Comparison of ENCODE assay signal across 12 cellular contexts in the genomic region with DNA sequence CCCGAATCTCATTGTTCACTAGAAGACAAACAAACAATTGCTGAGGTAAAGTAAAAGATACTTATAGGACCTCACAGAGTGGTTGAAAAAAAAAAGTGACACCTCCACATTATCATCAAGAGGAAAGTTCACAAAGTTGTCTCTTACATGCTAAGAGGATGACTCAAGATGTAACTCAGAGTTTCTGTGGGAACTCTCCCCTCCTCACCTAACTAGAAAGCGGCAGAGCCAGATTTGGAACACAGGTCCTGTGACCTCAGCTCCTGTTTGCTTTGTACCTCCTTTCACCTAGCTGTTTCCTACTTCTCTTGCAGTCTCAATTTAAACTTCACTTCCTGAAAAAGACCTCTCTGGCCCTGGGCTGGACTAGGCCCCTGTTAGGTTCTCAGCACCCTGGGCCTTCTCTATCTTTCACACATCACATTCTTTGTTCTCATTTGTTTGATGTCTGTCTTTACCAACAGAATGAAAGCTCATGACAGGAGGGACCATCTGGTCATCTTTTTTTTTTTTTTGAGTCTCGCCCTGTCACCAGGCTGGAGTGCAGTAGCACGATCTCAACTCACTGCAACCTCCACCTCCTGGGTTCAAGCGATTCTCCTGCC.
DNase-seq lines count a peak whose midpoint lies in the region; ATAC-seq and TF ChIP-seq lines count a peak whose summit lies in the region.
"Had no signal": no experiment of that assay in that cellular context is flagged by ENCODE, and none has a peak within 500 bp of the region (broad histone marks: within the 10 kb centered on the region; RNA-seq: fewer than 3 reads in every experiment).

No MANE protein-coding gene starts in this region.

- H3K9me2 ChIP-seq in hepatocyte (replicated peaks; ENCODE audit: insufficient read depth), result no peaks in the 10 kb centered on the region
- H3K9me2 ChIP-seq: SK-N-SH had no signal

- H3K27ac ChIP-seq in hepatocyte (peak overlapping the region; percentile 49), brain microvascular endothelial cell (no peak overlapping the region)

- H3K36me3 Mint-ChIP-seq in naive thymus-derived CD8-positive, alpha-beta T cell, result no peaks in the 10 kb centered on the region
- H3K36me3 Mint-ChIP-seq: CD4-positive, CD25-positive, alpha-beta regulatory T cell had no signal

- peaks cover 25% of the 10 kb centered on the region for H3K4me1 ChIP-seq in hepatocyte (ENCODE audit: insufficient read depth)

- H3K9me3 ChIP-seq in hepatocyte (ENCODE audit: low read depth), result no peaks in the 10 kb centered on the region
- H3K9me3 ChIP-seq: SK-N-SH had no signal

- no peak overlapping the region for H3K4me3 ChIP-seq in hepatocyte
- no peak overlapping the region for H3K4me3 ChIP-seq in brain microvascular endothelial cell (ENCODE audit: low read depth, low read length)

- POLR2A ChIA-PET in naive thymus-derived CD8-positive, alpha-beta T cell (lab: Charles Lee), result no interaction called here

- DNase-seq in ELR (ENCODE audit: low read depth) (peak; percentile 7), HT-29 (ENCODE audit: low spot score) (peak; percentile 53), hepatocyte (ENCODE audit: low spot score) (peak; percentile 29), DMS114 treated with DMSO at 0.1 percent for 48 hours (lab: John Stamatoyannopoulos, UW; ENCODE audit: unreplicated experiment) (no peak), NCI-H2227 (lab: John Stamatoyannopoulos, UW; ENCODE audit: unreplicated experiment) (no peak), brain microvascular endothelial cell (no peak)
- DNase-seq in naive thymus-derived CD8-positive, alpha-beta T cell, result no peak
- DNase-seq: activated CD4-positive, alpha-beta T cell treated with anti-CD3 and anti-CD28 coated beads for 48 hours; CD4-positive, CD25-positive, alpha-beta regulatory T cell; SK-N-SH; stimulated activated CD4-positive, alpha-beta T cell treated with anti-CD3 and anti-CD28 coated beads, Interleukin-1b, Interleukin-23, amount 100 ng/mL, for 48 hours had no signal

- no peak for TF ChIP-seq CTCF in hepatocyte (IDR thresholded peaks at IDR 0.05; ENCODE audit: poor library complexity)
- no peak for TF ChIP-seq CTCF in brain microvascular endothelial cell (IDR thresholded peaks at IDR 0.05; ENCODE audit: low read depth, low read length, missing control alignments)

- H3K4me1 Mint-ChIP-seq in naive thymus-derived CD8-positive, alpha-beta T cell, result no peaks in the 10 kb centered on the region

- H3K27me3 Mint-ChIP-seq in naive thymus-derived CD8-positive, alpha-beta T cell, result peaks cover 0 to 9% (median 7%) of the 10 kb centered on the region in 5 donors

- no peaks in the 10 kb centered on the region for H3K79me2 ChIP-seq in hepatocyte

- H3K36me3 ChIP-seq in hepatocyte (replicated peaks; ENCODE audit: insufficient read depth, low read depth) (no peaks in the 10 kb centered on the region), brain microvascular endothelial cell (replicated peaks) (no peaks in the 10 kb centered on the region)

- no peak overlapping the region for H3K4me3 Mint-ChIP-seq in naive thymus-derived CD8-positive, alpha-beta T cell
- H3K4me3 Mint-ChIP-seq: CD4-positive, CD25-positive, alpha-beta regulatory T cell had no signal

- peak overlapping the region; percentile 13 for H3K4me2 ChIP-seq in hepatocyte
- H3K4me2 ChIP-seq: SK-N-SH had no signal

- H2AFZ ChIP-seq in hepatocyte, result no peak overlapping the region

- WGBS in hepatocyte (ENCODE audit: low lambda C conversion rate, missing lambda C conversion rate), result 53% methylated on average over 3 of the region's 5 CpGs

- peak; percentile 85 for ATAC-seq in GM19351 (IDR thresholded peaks at IDR 0.05; ENCODE audit: unreplicated experiment)
- ATAC-seq in naive thymus-derived CD8-positive, alpha-beta T cell, result no peak

- no peaks in the 10 kb centered on the region for H4K20me1 ChIP-seq in hepatocyte (ENCODE audit: insufficient read depth, poor library complexity, severe bottlenecking)

- H3K9me3 Mint-ChIP-seq in naive thymus-derived CD8-positive, alpha-beta T cell, result peaks cover 0 to 4% (median 0%) of the 10 kb centered on the region in 9 donors

- in situ Hi-C loops in brain microvascular endothelial cell (cut with HindIII; ENCODE audit: low pct_ligation_motif_present, low sequenced_read_pairs), result no loop called here

- H3K27ac Mint-ChIP-seq in naive thymus-derived CD8-positive, alpha-beta T cell, result no peak overlapping the region
- H3K27ac Mint-ChIP-seq: CD4-positive, CD25-positive, alpha-beta regulatory T cell had no signal

- H3K27me3 ChIP-seq in hepatocyte, result no peaks in the 10 kb centered on the region
- no peaks in the 10 kb centered on the region for H3K27me3 ChIP-seq in brain microvascular endothelial cell (replicated peaks)

Comparison
In these comparisons a context has a peak if more than half of its experiments do, and no peak if none do; other contexts are left out.
1. DNase-seq: peak in ELR (single experiment), HT-29 (single experiment) and hepatocyte (single experiment); none in DMS114 treated with DMSO at 0.1 percent for 48 hours (single experiment), naive thymus-derived CD8-positive, alpha-beta T cell (0 of 10), NCI-H2227 (single experiment) and brain microvascular endothelial cell (single experiment).